ENCODE assay signal across 14 cellular contexts in genomic region chr2:234464291-234464645, GRCh38. TPM values are rescaled to one million over a fixed set of nuclear protein-coding genes. Genes with fewer than 3 reads are reported as not detected.
DNase-seq lines count a peak whose midpoint lies in the region; TF ChIP-seq lines count a peak whose summit lies in the region.
"Had no signal": no experiment of that assay in that cellular context is flagged by ENCODE, and none has a peak within 500 bp of the region (broad histone marks: within the 10 kb centered on the region; RNA-seq: fewer than 3 reads in every experiment).

No MANE protein-coding gene starts in this region.

- H3K27me3 ChIP-seq in spleen (replicated peaks in 1 of 7) = no peaks in the 10 kb centered on the region
- H3K27me3 ChIP-seq: breast epithelium, dorsolateral prefrontal cortex had no signal

- no peak for DNase-seq in activated CD4-positive, alpha-beta T cell treated with anti-CD3 and anti-CD28 coated beads, Interleukin-2, amount 10 ng/mL, durations not matched to agents 24 days and 14 days
- DNase-seq in activated CD4-positive, alpha-beta T cell treated with anti-CD3 and anti-CD28 coated beads, Interleukin-2, amount 50 U/mL, for 4 hours = no peak
- DNase-seq in spleen = no peak
- DNase-seq in iPS-NIHi11 (ENCODE audit: low spot score) = no peak
- no peak for DNase-seq in NCI-H1048 (lab: John Stamatoyannopoulos, UW)
- no peak for DNase-seq in inferior parietal cortex (ENCODE audit: extremely low spot score)
- DNase-seq: dorsolateral prefrontal cortex, H9, head of caudate nucleus, kidney, NCI-H82 had no signal

- TF ChIP-seq CTCF in spleen (IDR thresholded peaks at IDR 0.05 in 8 of 11, conservative IDR thresholded peaks at IDR 0.05 in 3 of 11) = no peak

- H3K36me3 Mint-ChIP-seq in activated CD4-positive, alpha-beta T cell treated with anti-CD3 and anti-CD28 coated beads, Interleukin-2, amount 10 ng/mL, durations not matched to agents 24 days and 14 days (ENCODE audit: low read depth) = peaks cover 1% of the 10 kb centered on the region
- peaks cover 5% of the 10 kb centered on the region for H3K36me3 Mint-ChIP-seq in IgD-negative memory B cell
- H3K36me3 Mint-ChIP-seq in activated naive CD8-positive, alpha-beta T cell = no peaks in the 10 kb centered on the region

- H3K9me3 Mint-ChIP-seq in activated CD4-positive, alpha-beta T cell treated with anti-CD3 and anti-CD28 coated beads, Interleukin-2, amount 10 ng/mL, durations not matched to agents 24 days and 14 days = peaks cover 8% of the 10 kb centered on the region
- H3K9me3 Mint-ChIP-seq in IgD-negative memory B cell = no peaks in the 10 kb centered on the region
- H3K9me3 Mint-ChIP-seq in activated naive CD8-positive, alpha-beta T cell (ENCODE audit: low read depth) = no peaks in the 10 kb centered on the region
- H3K9me3 Mint-ChIP-seq: H9 had no signal

- H3K9me3 ChIP-seq in spleen = no peaks in the 10 kb centered on the region
- H3K9me3 ChIP-seq: breast epithelium had no signal

- intact Hi-C loops in activated CD4-positive, alpha-beta T cell treated with anti-CD3 and anti-CD28 coated beads, Interleukin-2, amount 10 ng/mL, durations not matched to agents 24 days and 14 days (cut with micrococcal nuclease) = loop anchor here (1.0 kb wide), 4 partner anchors 9 to 172 kb away; no protein-coding TSS in a partner anchor
- intact Hi-C loops in spleen (cut with DNase I; ENCODE audit: low total_unique reads) = no loop called here

- H3K27me3 Mint-ChIP-seq in activated CD4-positive, alpha-beta T cell treated with anti-CD3 and anti-CD28 coated beads, Interleukin-2, amount 10 ng/mL, durations not matched to agents 24 days and 14 days = no peaks in the 10 kb centered on the region
- H3K27me3 Mint-ChIP-seq in IgD-negative memory B cell = no peaks in the 10 kb centered on the region
- no peaks in the 10 kb centered on the region for H3K27me3 Mint-ChIP-seq in activated naive CD8-positive, alpha-beta T cell

- H3K4me1 Mint-ChIP-seq in activated CD4-positive, alpha-beta T cell treated with anti-CD3 and anti-CD28 coated beads, Interleukin-2, amount 10 ng/mL, durations not matched to agents 24 days and 14 days = peaks cover 56% of the 10 kb centered on the region
- H3K4me1 Mint-ChIP-seq in IgD-negative memory B cell = peaks cover 5 to 10% (median 8%) of the 10 kb centered on the region in 3 donors
- peaks cover 69% of the 10 kb centered on the region for H3K4me1 Mint-ChIP-seq in activated naive CD8-positive, alpha-beta T cell (ENCODE audit: low read depth)

- H3K27ac ChIP-seq in spleen = peak overlapping the region in 6 of 8 donors; percentile 11 to 84 (median 65)
- H3K27ac ChIP-seq: dorsolateral prefrontal cortex had no signal

- no peaks in the 10 kb centered on the region for H3K36me3 ChIP-seq in spleen
- H3K36me3 ChIP-seq: breast epithelium had no signal

- WGBS in spleen, 5 donors = 83 to 90% (median 87%) methylated on average over 9 of the region's 9 CpGs

- peak overlapping the region; percentile 85 for H3K27ac Mint-ChIP-seq in activated CD4-positive, alpha-beta T cell treated with anti-CD3 and anti-CD28 coated beads, Interleukin-2, amount 10 ng/mL, durations not matched to agents 24 days and 14 days
- peak overlapping the region in 2 of 3 donors; percentile 23 to 80 for H3K27ac Mint-ChIP-seq in IgD-negative memory B cell
- peak overlapping the region; percentile 97 for H3K27ac Mint-ChIP-seq in activated naive CD8-positive, alpha-beta T cell

- peak overlapping the region; percentile 79 for H3K4me3 Mint-ChIP-seq in activated CD4-positive, alpha-beta T cell treated with anti-CD3 and anti-CD28 coated beads, Interleukin-2, amount 10 ng/mL, durations not matched to agents 24 days and 14 days
- H3K4me3 Mint-ChIP-seq in IgD-negative memory B cell = no peak overlapping the region
- H3K4me3 Mint-ChIP-seq in activated naive CD8-positive, alpha-beta T cell = peak overlapping the region; percentile 80
- H3K4me3 Mint-ChIP-seq: H9 had no signal

- H3K4me1 ChIP-seq in spleen = peaks cover 0 to 22% (median 2%) of the 10 kb centered on the region in 6 donors
- H3K4me1 ChIP-seq: breast epithelium had no signal

- no peak for TF ChIP-seq POLR2A in spleen (IDR thresholded peaks at IDR 0.05)

- no peak overlapping the region for H3K4me3 ChIP-seq in spleen
- H3K4me3 ChIP-seq: breast epithelium, dorsolateral prefrontal cortex had no signal

RNA-seq across cellular contexts. Expression of gene ARL4C, which starts 32.6 kb away (rescaled TPM):
- total RNA-seq in activated CD4-positive, alpha-beta T cell treated with anti-CD3 and anti-CD28 coated beads, Interleukin-2, amount 10 ng/mL, durations not matched to agents 24 days and 14 days = 43.2 and 45.0 TPM in 2 replicates
- 20.6 TPM for polyA plus RNA-seq in IgD-negative memory B cell
- total RNA-seq in spleen = 100 to 1,000 TPM in 1 of 7 donors, 10 to 100 TPM in 6; 45.4 to 148 (median 75.0) TPM
- 10 to 100 TPM; 12.2 to 24.4 (median 20.4) TPM for polyA plus RNA-seq in spleen

Comparison
In these comparisons a context has a peak if more than half of its experiments do, and no peak if none do; other contexts are left out.
1. H3K4me3 Mint-ChIP-seq: peak in activated CD4-positive, alpha-beta T cell treated with anti-CD3 and anti-CD28 coated beads, Interleukin-2, amount 10 ng/mL, durations not matched to agents 24 days and 14 days (single experiment) and activated naive CD8-positive, alpha-beta T cell (single experiment); none in IgD-negative memory B cell (0 of 4).
2. Peak in every context shown above with its lines, with median percentiles within 50 percentile points of each other: H3K27ac Mint-ChIP-seq.